13 cellular contexts compared by ENCODE assay signal in the genomic region with DNA sequence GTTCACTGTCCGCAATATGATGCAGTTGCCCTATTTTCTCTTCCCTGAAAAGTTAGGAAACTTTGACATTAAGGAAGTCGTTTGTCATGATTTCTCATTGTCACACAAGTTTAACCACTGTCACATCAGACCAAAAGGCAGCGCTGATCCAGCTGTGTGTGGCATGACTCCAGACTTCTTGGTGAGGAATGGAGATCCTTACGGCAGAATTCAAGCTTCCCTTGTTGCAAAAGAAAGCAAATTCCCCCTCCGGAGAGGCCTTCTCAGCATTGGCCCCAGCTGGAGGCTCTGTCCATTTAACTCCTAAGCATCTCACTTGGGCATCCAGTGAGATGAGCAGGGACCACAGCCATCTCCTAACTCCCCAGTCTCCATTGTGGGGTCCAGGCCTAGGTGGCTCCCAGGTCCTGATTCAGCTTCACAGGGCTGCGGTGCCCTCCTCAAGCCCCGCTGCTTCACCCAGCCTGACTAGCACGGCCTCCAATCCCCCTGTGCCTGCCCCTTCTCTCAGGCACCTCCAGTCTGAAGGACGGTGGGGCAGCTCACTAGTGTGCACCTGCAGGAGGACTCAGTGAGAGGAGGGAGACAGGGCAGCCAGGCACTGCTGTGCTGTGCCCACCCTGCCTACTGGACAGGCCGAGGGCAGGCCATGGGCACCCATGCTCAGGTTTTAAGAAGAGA.
DNase-seq lines count a peak whose midpoint lies in the region; ATAC-seq and TF ChIP-seq lines count a peak whose summit lies in the region.
"Had no signal": no experiment of that assay in that cellular context is flagged by ENCODE, and none has a peak within 500 bp of the region (broad histone marks: within the 10 kb centered on the region; RNA-seq: fewer than 3 reads in every experiment).

No MANE protein-coding gene starts in this region.

- H2AK5ac ChIP-seq in mesenchymal stem cell (ENCODE audit: low read length, severe bottlenecking): peak overlapping the region; percentile 18

- POLR2A ChIA-PET in activated CD4-positive, alpha-beta T cell treated with anti-CD3 and anti-CD28 coated beads for 36 hours (lab: Charles Lee): no interaction called here

- no peak for TF ChIP-seq POLR2A in suprapubic skin (IDR thresholded peaks at IDR 0.05)

- no peak overlapping the region for H2AFZ ChIP-seq in mesenchymal stem cell (ENCODE audit: low read depth, low read length)

- H3K9ac ChIP-seq in colonic mucosa (ENCODE audit: low read depth in 2 of 2, low read length in 2 of 2): peak overlapping the region in 1 of 2 donors; percentile 19
- H3K9ac ChIP-seq in mesenchymal stem cell (ENCODE audit: low read length): peak overlapping the region; percentile 78

- TF ChIP-seq EP300 in suprapubic skin (IDR thresholded peaks at IDR 0.05): no peak

- H3K9me3 Mint-ChIP-seq in activated CD4-positive, alpha-beta T cell treated with anti-CD3 and anti-CD28 coated beads for 36 hours (ENCODE audit: low read depth): no peaks in the 10 kb centered on the region

- DNase-seq in RPMI7951 (ENCODE audit: low read depth) (peak; percentile 55), colonic mucosa (no peak), mesenchymal stem cell (peak; percentile 61), suprapubic skin (ENCODE audit: low spot score in 2 of 2) (no peak)
- no peak for DNase-seq in stimulated activated CD4-positive, alpha-beta T cell treated with anti-CD3 and anti-CD28 coated beads, Interleukin-1b, Interleukin-23, amount 100 ng/mL, for 48 hours
- DNase-seq in activated CD4-positive, alpha-beta T cell treated with anti-CD3 and anti-CD28 coated beads for 36 hours: no peak
- DNase-seq: activated CD4-positive, alpha-beta T cell treated with anti-CD3 and anti-CD28 coated beads for 4 hours; COR-L47; stimulated activated CD4-positive, alpha-beta T cell treated with anti-CD3 and anti-CD28 coated beads, Interleukin-4, amount 100 ng/mL, for 24 hours; stimulated activated naive CD4-positive, alpha-beta T cell treated with Interleukin-2 at 50 U/mL for 16 hours; SW 1271 had no signal

- peak overlapping the region; percentile 40 to 44 for H3K18ac ChIP-seq in mesenchymal stem cell (ENCODE audit: low read depth in 1 of 2, low read length in 2 of 2)

- H3K27ac Mint-ChIP-seq in activated CD4-positive, alpha-beta T cell treated with anti-CD3 and anti-CD28 coated beads for 36 hours: no peak overlapping the region
- H3K27ac Mint-ChIP-seq: activated T-helper 1 cell treated with anti-CD3 and anti-CD28 coated beads, Interleukin-12 subunit alpha, Interleukin-12 subunit beta, Interleukin-2, Interleukin-4 antibody, amounts not matched to agents 30 ng/mL and 10 ng/mL and 1 ng/mL, durations not matched to agents 14 hours and 24 hours and 36 hours had no signal

- H3K79me1 ChIP-seq in mesenchymal stem cell (replicated peaks; ENCODE audit: low read length, poor library complexity, severe bottlenecking): no peaks in the 10 kb centered on the region

- H3K4me1 Mint-ChIP-seq in activated CD4-positive, alpha-beta T cell treated with anti-CD3 and anti-CD28 coated beads for 36 hours: no peaks in the 10 kb centered on the region

- H3K23ac ChIP-seq in mesenchymal stem cell (ENCODE audit: low read length in 2 of 2): no peak overlapping the region

- WGBS in mesenchymal stem cell: 85% methylated on average over 10 of the region's 10 CpGs
- 71% methylated on average over 7 of the region's 10 CpGs for WGBS in suprapubic skin

- H3K4me3 Mint-ChIP-seq in activated CD4-positive, alpha-beta T cell treated with anti-CD3 and anti-CD28 coated beads for 36 hours: no peak overlapping the region
- H3K4me3 Mint-ChIP-seq: activated T-helper 1 cell treated with anti-CD3 and anti-CD28 coated beads, Interleukin-12 subunit alpha, Interleukin-12 subunit beta, Interleukin-2, Interleukin-4 antibody, amounts not matched to agents 30 ng/mL and 10 ng/mL and 1 ng/mL, durations not matched to agents 14 hours and 24 hours and 36 hours had no signal

- CTCF ChIA-PET in activated CD4-positive, alpha-beta T cell treated with anti-CD3 and anti-CD28 coated beads for 36 hours (lab: Charles Lee): interaction anchor here (0.7 to 2.6 kb wide), 3 partner anchors 13 to 163 kb away, joined by 3 to 11 read pairs (median 3); no protein-coding TSS in a partner anchor

- H3K27me3 Mint-ChIP-seq in activated CD4-positive, alpha-beta T cell treated with anti-CD3 and anti-CD28 coated beads for 36 hours: peaks cover 2% of the 10 kb centered on the region

- H3K36me3 ChIP-seq in colonic mucosa (no peaks in the 10 kb centered on the region), mesenchymal stem cell (ENCODE audit: control insufficient read depth in 1 of 2, insufficient read depth in 2 of 2, low read depth in 1 of 2, low read length in 2 of 2) (peaks cover 0 to 7% of the 10 kb centered on the region in 2 experiments), suprapubic skin (no peaks in the 10 kb centered on the region)

- no peak for TF ChIP-seq CTCF in colonic mucosa (IDR thresholded peaks at IDR 0.05)
- TF ChIP-seq CTCF in suprapubic skin (IDR thresholded peaks at IDR 0.05): no peak

- peak overlapping the region; percentile 33 to 67 for H2BK12ac ChIP-seq in mesenchymal stem cell (ENCODE audit: low read length in 2 of 2)

- no peak overlapping the region for H2BK120ac ChIP-seq in mesenchymal stem cell (ENCODE audit: low read depth, low read length)

- no peak overlapping the region for H3K4me2 ChIP-seq in mesenchymal stem cell (ENCODE audit: low read length, poor library complexity, severe bottlenecking)

- peak overlapping the region; percentile 31 for H2BK15ac ChIP-seq in mesenchymal stem cell (ENCODE audit: low read depth, poor library complexity, severe bottlenecking)

- peak overlapping the region in 1 of 2 experiments; percentile 19 for H3K4ac ChIP-seq in mesenchymal stem cell (ENCODE audit: low read depth in 1 of 2, low read length in 2 of 2)

- H4K8ac ChIP-seq in mesenchymal stem cell (ENCODE audit: low read length): peak overlapping the region; percentile 57

- peak overlapping the region in 1 of 2 experiments; percentile 39 for H3K14ac ChIP-seq in mesenchymal stem cell (ENCODE audit: low read length in 2 of 2)

- H3K4me1 ChIP-seq in colonic mucosa: no peaks in the 10 kb centered on the region
- H3K4me1 ChIP-seq in mesenchymal stem cell (ENCODE audit: control insufficient read depth, insufficient read depth, low read depth, low read length): peaks cover 31% of the 10 kb centered on the region
- H3K4me1 ChIP-seq in suprapubic skin: peaks cover 33% of the 10 kb centered on the region

- ATAC-seq in GM21360 (IDR thresholded peaks at IDR 0.05; ENCODE audit: unreplicated experiment): no peak
- ATAC-seq in activated CD4-positive, alpha-beta T cell treated with anti-CD3 and anti-CD28 coated beads for 36 hours: no peak

- no peak overlapping the region for H2BK5ac ChIP-seq in mesenchymal stem cell (ENCODE audit: low read depth, low read length, poor library complexity, severe bottlenecking)

- H3K27me3 ChIP-seq in colonic mucosa: no peaks in the 10 kb centered on the region
- H3K27me3 ChIP-seq in mesenchymal stem cell (ENCODE audit: control insufficient read depth in 1 of 2, insufficient read depth in 1 of 2, low read length in 2 of 2): no peaks in the 10 kb centered on the region
- H3K27me3 ChIP-seq in suprapubic skin: no peaks in the 10 kb centered on the region

- H3K36me3 Mint-ChIP-seq in activated CD4-positive, alpha-beta T cell treated with anti-CD3 and anti-CD28 coated beads for 36 hours (ENCODE audit: low read depth): no peaks in the 10 kb centered on the region

- H4K91ac ChIP-seq in mesenchymal stem cell (ENCODE audit: low read length): peak overlapping the region; percentile 36

- intact Hi-C loops in colonic mucosa (cut with DNase I): no loop called here
- intact Hi-C loops in activated CD4-positive, alpha-beta T cell treated with anti-CD3 and anti-CD28 coated beads for 36 hours (cut with DNase I, micrococcal nuclease): no loop called here

- H3K4me3 ChIP-seq in colonic mucosa (no peak overlapping the region), mesenchymal stem cell (ENCODE audit: insufficient read depth in 1 of 2, low read depth in 1 of 2, low read length in 2 of 2) (peak overlapping the region in 1 of 2 experiments; percentile 35), suprapubic skin (no peak overlapping the region)

- H3K27ac ChIP-seq in colonic mucosa (peak overlapping the region; percentile 11), mesenchymal stem cell (ENCODE audit: low read length, poor library complexity, severe bottlenecking) (no peak overlapping the region), suprapubic skin (peak overlapping the region; percentile 69)

- H3K9me3 ChIP-seq in colonic mucosa: no peaks in the 10 kb centered on the region
- no peaks in the 10 kb centered on the region for H3K9me3 ChIP-seq in mesenchymal stem cell (ENCODE audit: control insufficient read depth, low read length)
- no peaks in the 10 kb centered on the region for H3K9me3 ChIP-seq in suprapubic skin

Comparison
In these comparisons a context has a peak if more than half of its experiments do, and no peak if none do; other contexts are left out.
1. DNase-seq: peak in RPMI7951 (single experiment) and mesenchymal stem cell (single experiment); none in colonic mucosa (single experiment), suprapubic skin (0 of 2), stimulated activated CD4-positive, alpha-beta T cell treated with anti-CD3 and anti-CD28 coated beads, Interleukin-1b, Interleukin-23, amount 100 ng/mL, for 48 hours (single experiment) and activated CD4-positive, alpha-beta T cell treated with anti-CD3 and anti-CD28 coated beads for 36 hours (single experiment).